1 cellular context compared by ENCODE assay signal in genomic region chr17:18314059-18314730, GRCh38.
TF ChIP-seq lines count a peak whose summit lies in the region.

No MANE protein-coding gene starts in this region.

TF ChIP-seq in IMR-90, 13 proteins besides CTCF, POLR2A, EP300 and RAD21:
- TF ChIP-seq MXI1 (IDR thresholded peaks at IDR 0.05; ENCODE audit: borderline replicate concordance, low read depth, low read length) (peak; percentile 11; the same call in 1 of the 2 replicates), SMC3 (IDR thresholded peaks at IDR 0.05; ENCODE audit: low read depth, low read length) (no peak)
TF ChIP-seq in IMR-90: peak in this region for 1.
